Comparison of ENCODE assay signal across 8 cellular contexts in the genomic region with DNA sequence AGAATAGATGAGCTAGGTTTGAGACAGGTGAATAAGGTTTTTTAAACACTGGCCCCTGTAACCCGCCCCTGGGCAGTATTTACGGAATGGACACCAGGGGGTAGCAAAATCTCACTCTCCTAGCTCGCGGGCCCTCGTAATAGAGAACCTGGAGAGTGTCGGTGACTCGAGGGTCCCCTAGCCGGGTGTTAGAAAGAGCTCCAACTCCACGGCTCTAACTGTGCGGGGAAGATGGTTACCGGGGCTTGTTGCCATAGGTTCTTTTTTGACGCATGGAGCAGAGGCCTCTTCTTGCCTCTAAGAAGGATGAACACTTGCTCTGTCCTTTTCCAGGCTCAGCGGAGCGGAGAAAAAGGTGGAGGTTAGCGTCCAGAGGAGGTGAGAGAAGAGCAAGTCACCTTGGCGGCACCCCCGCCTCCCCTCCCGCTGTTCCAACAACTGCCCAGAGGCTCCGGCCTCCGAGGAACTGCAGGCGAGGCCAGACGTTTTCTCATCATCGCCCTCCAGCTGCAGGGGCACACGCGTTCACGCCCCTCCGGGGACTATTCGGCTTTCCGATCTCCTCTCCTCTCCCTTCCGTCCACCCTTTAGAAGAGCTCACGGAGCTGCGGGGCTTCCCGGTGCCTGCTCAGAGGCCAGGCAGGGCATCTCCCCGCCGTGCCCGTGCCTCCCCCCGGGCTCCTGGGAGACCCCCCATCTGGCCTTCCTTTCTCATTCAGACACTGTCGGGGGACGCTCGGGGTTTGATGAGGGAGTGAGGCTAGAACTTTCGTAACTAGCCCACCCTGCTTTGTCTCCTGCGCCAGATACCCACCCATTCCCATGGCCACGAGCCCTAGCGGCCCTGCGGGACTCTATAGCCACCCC. TPM values are rescaled to one million over a fixed set of nuclear protein-coding genes. Genes with fewer than 3 reads are reported as not detected.
DNase-seq lines count a peak whose midpoint lies in the region; ATAC-seq and TF ChIP-seq lines count a peak whose summit lies in the region.

No MANE protein-coding gene starts in this region.

- peak overlapping the region; percentile 81 for H3K4me3 ChIP-seq in AG04449 (ENCODE audit: low read depth, low read length)
- no peak overlapping the region for H3K4me3 ChIP-seq in endocrine pancreas (ENCODE audit: control insufficient read depth, insufficient read depth, low read length)
- peak overlapping the region; percentile 84 to 92 for H3K4me3 ChIP-seq in mesenchymal stem cell (ENCODE audit: insufficient read depth in 1 of 2, low read depth in 1 of 2, low read length in 2 of 2)

- no peak overlapping the region for H2AK5ac ChIP-seq in mesenchymal stem cell (ENCODE audit: low read length, severe bottlenecking)

- H3K9me3 Mint-ChIP-seq in activated CD4-positive, alpha-beta T cell treated with anti-CD3 and anti-CD28 coated beads, Interleukin-2, amount 10 ng/mL, durations not matched to agents 24 days and 14 days = no peaks in the 10 kb centered on the region

- intact Hi-C loops in activated CD4-positive, alpha-beta T cell treated with anti-CD3 and anti-CD28 coated beads, Interleukin-2, amount 10 ng/mL, durations not matched to agents 24 days and 14 days (cut with micrococcal nuclease) = loop anchor here (1.0 to 5.0 kb wide), 2 partner anchors 36 to 41 kb away; partner anchors contain the start of gene NDRG2

- no peaks in the 10 kb centered on the region for H3K27me3 ChIP-seq in endocrine pancreas (ENCODE audit: control insufficient read depth, insufficient read depth, low read length)
- H3K27me3 ChIP-seq in mesenchymal stem cell (ENCODE audit: control insufficient read depth in 1 of 2, insufficient read depth in 1 of 2, low read length in 2 of 2) = no peaks in the 10 kb centered on the region

- no peak overlapping the region for H2BK12ac ChIP-seq in mesenchymal stem cell (ENCODE audit: low read length in 2 of 2)

- peak overlapping the region; percentile 2 for H2AFZ ChIP-seq in mesenchymal stem cell (ENCODE audit: low read depth, low read length)

- H4K91ac ChIP-seq in mesenchymal stem cell (ENCODE audit: low read length) = no peak overlapping the region

- H3K36me3 ChIP-seq in endocrine pancreas (ENCODE audit: control insufficient read depth, insufficient read depth, low read length) (no peaks in the 10 kb centered on the region), mesenchymal stem cell (ENCODE audit: control insufficient read depth in 1 of 2, insufficient read depth in 2 of 2, low read depth in 1 of 2, low read length in 2 of 2) (peaks cover 10 to 11% of the 10 kb centered on the region in 2 experiments)

- H2BK120ac ChIP-seq in mesenchymal stem cell (ENCODE audit: low read depth, low read length) = no peak overlapping the region

- H3K79me1 ChIP-seq in mesenchymal stem cell (replicated peaks; ENCODE audit: low read length, poor library complexity, severe bottlenecking) = peaks cover 13% of the 10 kb centered on the region

- H3K4me2 ChIP-seq in mesenchymal stem cell (ENCODE audit: low read length, poor library complexity, severe bottlenecking) = peak overlapping the region; percentile 95

- H3K4me1 Mint-ChIP-seq in activated CD4-positive, alpha-beta T cell treated with anti-CD3 and anti-CD28 coated beads, Interleukin-2, amount 10 ng/mL, durations not matched to agents 24 days and 14 days = peaks cover 33% of the 10 kb centered on the region

- no peak overlapping the region for H3K27ac Mint-ChIP-seq in activated CD4-positive, alpha-beta T cell treated with anti-CD3 and anti-CD28 coated beads, Interleukin-2, amount 10 ng/mL, durations not matched to agents 24 days and 14 days

- H3K9ac ChIP-seq in endocrine pancreas (ENCODE audit: control insufficient read depth, insufficient read depth, low read length) = peak overlapping the region; percentile 51
- peak overlapping the region; percentile 85 for H3K9ac ChIP-seq in mesenchymal stem cell (ENCODE audit: low read length)

- H3K4me1 ChIP-seq in endocrine pancreas (ENCODE audit: control insufficient read depth, insufficient read depth, low read length) (no peaks in the 10 kb centered on the region), mesenchymal stem cell (ENCODE audit: control insufficient read depth, insufficient read depth, low read depth, low read length) (peaks cover 24% of the 10 kb centered on the region)

- peak; percentile 62 for TF ChIP-seq CTCF in AG04449 (IDR thresholded peaks at IDR 0.05; ENCODE audit: insufficient read depth, low read length, missing control alignments)

- H3K18ac ChIP-seq in mesenchymal stem cell (ENCODE audit: low read depth in 1 of 2, low read length in 2 of 2) = peak overlapping the region; percentile 3 to 92

- WGBS in mesenchymal stem cell = 4% methylated on average over 36 of the region's 45 CpGs

- DNase-seq in AG04449 (ENCODE audit: low read depth, low spot score) (no peak), NCI-H345 treated with DMSO at 0.1 percent for 48 hours (lab: John Stamatoyannopoulos, UW; ENCODE audit: unreplicated experiment) (peak; percentile 59), mesenchymal stem cell (peak; percentile 66), cortex of kidney (lab: John Stamatoyannopoulos, UW) (no peak)
- peak; percentile 82 for DNase-seq in activated CD4-positive, alpha-beta T cell treated with anti-CD3 and anti-CD28 coated beads, Interleukin-2, amount 10 ng/mL, durations not matched to agents 24 days and 14 days
- peak; percentile 57 for DNase-seq in stimulated activated naive CD8-positive, alpha-beta T cell treated with anti-CD3 and anti-CD28 coated beads, Interleukin-15, Interleukin-2, amounts not matched to agents 100 U/mL and 50 U/mL, for 24 hours

- peak; percentile 33 for ATAC-seq in GM18861 (IDR thresholded peaks at IDR 0.05; ENCODE audit: unreplicated experiment)
- ATAC-seq in stimulated activated naive CD8-positive, alpha-beta T cell treated with anti-CD3 and anti-CD28 coated beads, Interleukin-15, Interleukin-2, amounts not matched to agents 100 U/mL and 50 U/mL, for 24 hours = peak; percentile 53

- H3K23ac ChIP-seq in mesenchymal stem cell (ENCODE audit: low read length in 2 of 2) = no peak overlapping the region

- H3K9me3 ChIP-seq in endocrine pancreas (ENCODE audit: control insufficient read depth, low read length) (no peaks in the 10 kb centered on the region), mesenchymal stem cell (ENCODE audit: control insufficient read depth, low read length) (no peaks in the 10 kb centered on the region)

- H3K4ac ChIP-seq in mesenchymal stem cell (ENCODE audit: low read depth in 1 of 2, low read length in 2 of 2) = peak overlapping the region in 1 of 2 experiments; percentile 16

- POLR2A ChIA-PET in AG04449 (lab: Yijun Ruan, JAX) = interaction anchor here (0.9 kb wide), 2 partner anchors 26 to 36 kb away, joined by 3 to 5 read pairs; no protein-coding TSS in a partner anchor

- H3K14ac ChIP-seq in mesenchymal stem cell (ENCODE audit: low read length in 2 of 2) = no peak overlapping the region

- H3K27me3 Mint-ChIP-seq in activated CD4-positive, alpha-beta T cell treated with anti-CD3 and anti-CD28 coated beads, Interleukin-2, amount 10 ng/mL, durations not matched to agents 24 days and 14 days = peaks cover 81% of the 10 kb centered on the region

- peaks cover 1% of the 10 kb centered on the region for H3K36me3 Mint-ChIP-seq in activated CD4-positive, alpha-beta T cell treated with anti-CD3 and anti-CD28 coated beads, Interleukin-2, amount 10 ng/mL, durations not matched to agents 24 days and 14 days (ENCODE audit: low read depth)

- peak overlapping the region; percentile 57 for H4K8ac ChIP-seq in mesenchymal stem cell (ENCODE audit: low read length)

- no peak overlapping the region for H2BK5ac ChIP-seq in mesenchymal stem cell (ENCODE audit: low read depth, low read length, poor library complexity, severe bottlenecking)

- H2BK15ac ChIP-seq in mesenchymal stem cell (ENCODE audit: low read depth, poor library complexity, severe bottlenecking) = no peak overlapping the region

- CTCF ChIA-PET in AG04449 (lab: Yijun Ruan, JAX) = interaction anchor here (0.7 to 9.6 kb wide), 26 partner anchors 8 to 72 kb away, joined by 3 to 300 read pairs (median 4); partner anchors contain the start of genes TMEM253, TPPP2 and ZNF219

- peak overlapping the region; percentile 88 for H3K27ac ChIP-seq in mesenchymal stem cell (ENCODE audit: low read length, poor library complexity, severe bottlenecking)

- H3K4me3 Mint-ChIP-seq in activated CD4-positive, alpha-beta T cell treated with anti-CD3 and anti-CD28 coated beads, Interleukin-2, amount 10 ng/mL, durations not matched to agents 24 days and 14 days = peak overlapping the region; percentile 73

RNA-seq across cellular contexts. Expression of gene ARHGEF40, which starts 1.4 kb away (rescaled TPM):
- total RNA-seq in activated CD4-positive, alpha-beta T cell treated with anti-CD3 and anti-CD28 coated beads, Interleukin-2, amount 10 ng/mL, durations not matched to agents 24 days and 14 days = not detected in 2 replicates
- polyA plus RNA-seq in mesenchymal stem cell (2013, experiment 1 of 2) = 30.1 TPM
- 27.5 TPM for polyA plus RNA-seq in mesenchymal stem cell (2013, experiment 2 of 2)

RNA-seq across cellular contexts. Expression of gene RNASE8, which starts 11.1 kb away (rescaled TPM):
- not detected in 2 replicates for total RNA-seq in activated CD4-positive, alpha-beta T cell treated with anti-CD3 and anti-CD28 coated beads, Interleukin-2, amount 10 ng/mL, durations not matched to agents 24 days and 14 days
- polyA plus RNA-seq in mesenchymal stem cell (2013, experiment 1 of 2) = not detected
- not detected for polyA plus RNA-seq in mesenchymal stem cell (2013, experiment 2 of 2)

RNA-seq across cellular contexts. Expression of gene RNASE7, which starts 26.6 kb away (rescaled TPM):
- total RNA-seq in activated CD4-positive, alpha-beta T cell treated with anti-CD3 and anti-CD28 coated beads, Interleukin-2, amount 10 ng/mL, durations not matched to agents 24 days and 14 days = not detected in 2 replicates
- polyA plus RNA-seq in mesenchymal stem cell (2013, experiment 1 of 2) = not detected
- polyA plus RNA-seq in mesenchymal stem cell (2013, experiment 2 of 2) = not detected

RNA-seq across cellular contexts. Expression of gene ZNF219, which starts 29.7 kb away (rescaled TPM):
- 6.5 and 8.3 TPM in 2 replicates for total RNA-seq in activated CD4-positive, alpha-beta T cell treated with anti-CD3 and anti-CD28 coated beads, Interleukin-2, amount 10 ng/mL, durations not matched to agents 24 days and 14 days
- polyA plus RNA-seq in mesenchymal stem cell (2013, experiment 1 of 2) = 13.0 TPM
- polyA plus RNA-seq in mesenchymal stem cell (2013, experiment 2 of 2) = 11.8 TPM

RNA-seq across cellular contexts. Expression of gene TMEM253, which starts 32.1 kb away (rescaled TPM):
- not detected in 2 replicates for total RNA-seq in activated CD4-positive, alpha-beta T cell treated with anti-CD3 and anti-CD28 coated beads, Interleukin-2, amount 10 ng/mL, durations not matched to agents 24 days and 14 days
- 0.46 TPM for polyA plus RNA-seq in mesenchymal stem cell (2013, experiment 1 of 2)
- polyA plus RNA-seq in mesenchymal stem cell (2013, experiment 2 of 2) = 0.40 TPM

Comparison
In these comparisons a context has a peak if more than half of its experiments do, and no peak if none do; other contexts are left out.
1. DNase-seq: peak in NCI-H345 treated with DMSO at 0.1 percent for 48 hours (single experiment), activated CD4-positive, alpha-beta T cell treated with anti-CD3 and anti-CD28 coated beads, Interleukin-2, amount 10 ng/mL, durations not matched to agents 24 days and 14 days (single experiment), mesenchymal stem cell (single experiment) and stimulated activated naive CD8-positive, alpha-beta T cell treated with anti-CD3 and anti-CD28 coated beads, Interleukin-15, Interleukin-2, amounts not matched to agents 100 U/mL and 50 U/mL, for 24 hours (single experiment); none in AG04449 (single experiment) and cortex of kidney (single experiment).